In genomic region chr20:62637110-62637509, GRCh38 we compare ENCODE assay signal across 19 cellular contexts. TPM values are rescaled to one million over a fixed set of nuclear protein-coding genes. Genes with fewer than 3 reads are reported as not detected.
DNase-seq lines count a peak whose midpoint lies in the region; ATAC-seq and TF ChIP-seq lines count a peak whose summit lies in the region.
"Had no signal": no experiment of that assay in that cellular context is flagged by ENCODE, and none has a peak within 500 bp of the region (broad histone marks: within the 10 kb centered on the region; RNA-seq: fewer than 3 reads in every experiment).

No MANE protein-coding gene starts in this region.

- peaks cover 35 to 61% (median 51%) of the 10 kb centered on the region in 11 experiments for H3K27me3 ChIP-seq in BLaER1 treated with 17β-estradiol and CSF1 and Interleukin-3, amounts not matched to agents 10 nM and 100 nM
- no peaks in the 10 kb centered on the region for H3K27me3 ChIP-seq in Karpas-422 (ENCODE audit: low read length)
- H3K27me3 ChIP-seq in WERI-Rb-1 (ENCODE audit: insufficient read depth, low read depth, severe bottlenecking) = no peaks in the 10 kb centered on the region

- H3K9me2 ChIP-seq in Karpas-422 (replicated peaks; ENCODE audit: insufficient read depth, low read length) (no peaks in the 10 kb centered on the region), OCI-LY7 (ENCODE audit: insufficient read depth, low read length) (no peaks in the 10 kb centered on the region)

- H3K4me2 ChIP-seq in BLaER1 treated with 17β-estradiol and CSF1 and Interleukin-3, amounts not matched to agents 10 nM and 100 nM = peak overlapping the region; percentile 73 to 90 (median 80)
- H3K4me2 ChIP-seq in Karpas-422 (ENCODE audit: low read depth, low read length, poor library complexity, severe bottlenecking) (no peak overlapping the region), OCI-LY7 (ENCODE audit: low read length) (no peak overlapping the region)

- POLR2A ChIA-PET in OCI-LY7 (lab: Charles Lee) = interaction anchor here (0.7 to 1.1 kb wide), 2 partner anchors 15 to 36 kb away, joined by 3 to 5 read pairs; no protein-coding TSS in a partner anchor

- H3K9me3 ChIP-seq in BLaER1 treated with 17β-estradiol and CSF1 and Interleukin-3, amounts not matched to agents 10 nM and 100 nM (replicated peaks in 1 of 11) = no peaks in the 10 kb centered on the region
- H3K9me3 ChIP-seq in Karpas-422 (ENCODE audit: low read length) = no peaks in the 10 kb centered on the region
- no peaks in the 10 kb centered on the region for H3K9me3 ChIP-seq in WERI-Rb-1 (ENCODE audit: severe bottlenecking)
- H3K9me3 ChIP-seq in mucosa of descending colon = no peaks in the 10 kb centered on the region
- H3K9me3 ChIP-seq in OCI-LY7 (ENCODE audit: low read length) = no peaks in the 10 kb centered on the region
- H3K9me3 ChIP-seq: HAP-1 had no signal

- CTCF ChIA-PET in OCI-LY7 (lab: Charles Lee; ENCODE audit: unreplicated experiment) = no interaction called here

- intact Hi-C loops in mucosa of descending colon (cut with DNase I, micrococcal nuclease) (no loop called here), OCI-LY7 (cut with micrococcal nuclease; ENCODE audit: unreplicated experiment) (no loop called here)

- no peaks in the 10 kb centered on the region for H4K20me1 ChIP-seq in BLaER1 treated with 17β-estradiol and CSF1 and Interleukin-3, amounts not matched to agents 10 nM and 100 nM
- peaks cover 5% of the 10 kb centered on the region; the same call in 1 of the 2 replicates for H4K20me1 ChIP-seq in Karpas-422 (ENCODE audit: insufficient read depth, low read depth, low read length)
- no peaks in the 10 kb centered on the region for H4K20me1 ChIP-seq in OCI-LY7 (ENCODE audit: insufficient read depth, low read length)

- no peak overlapping the region for H2AFZ ChIP-seq in Karpas-422 (ENCODE audit: low read length)
- no peak overlapping the region for H2AFZ ChIP-seq in OCI-LY7 (ENCODE audit: low read length)

- H3K27ac ChIP-seq in BLaER1 treated with 17β-estradiol and CSF1 and Interleukin-3, amounts not matched to agents 10 nM and 100 nM = no peak overlapping the region
- H3K27ac ChIP-seq in Karpas-422 (ENCODE audit: low read length) (no peak overlapping the region), WERI-Rb-1 (peak overlapping the region; percentile 72), OCI-LY7 (ENCODE audit: low read depth, low read length, poor library complexity, severe bottlenecking) (no peak overlapping the region)

- no peaks in the 10 kb centered on the region for H3K36me3 ChIP-seq in BLaER1 treated with 17β-estradiol and CSF1 and Interleukin-3, amounts not matched to agents 10 nM and 100 nM
- H3K36me3 ChIP-seq in Karpas-422 (ENCODE audit: insufficient read depth, low read length) (no peaks in the 10 kb centered on the region), WERI-Rb-1 (no peaks in the 10 kb centered on the region), mucosa of descending colon (ENCODE audit: low read depth) (no peaks in the 10 kb centered on the region), OCI-LY7 (ENCODE audit: insufficient read depth, low read length) (no peaks in the 10 kb centered on the region)
- H3K36me3 ChIP-seq: HAP-1 had no signal

- no peak for TF ChIP-seq CTCF in WERI-Rb-1 (IDR thresholded peaks at IDR 0.05; ENCODE audit: low read depth, low read length)
- no peak for TF ChIP-seq CTCF in mucosa of descending colon (IDR thresholded peaks at IDR 0.05)
- TF ChIP-seq CTCF in GM20000 (IDR thresholded peaks at IDR 0.05; ENCODE audit: extremely low read depth, missing control alignments) = no peak
- no peak for TF ChIP-seq CTCF in OCI-LY7 (conservative IDR thresholded peaks at IDR 0.05; ENCODE audit: low read length)

- peak overlapping the region in 1 of 11 experiments; percentile 12; a peak in 1 of 22 replicates for H3K9ac ChIP-seq in BLaER1 treated with 17β-estradiol and CSF1 and Interleukin-3, amounts not matched to agents 10 nM and 100 nM
- no peak overlapping the region for H3K9ac ChIP-seq in Karpas-422 (ENCODE audit: low read length)

- H3K79me2 ChIP-seq in Karpas-422 (ENCODE audit: low read length) = no peaks in the 10 kb centered on the region
- H3K79me2 ChIP-seq in OCI-LY7 (ENCODE audit: insufficient read depth, low read depth, low read length) = no peaks in the 10 kb centered on the region

- DNase-seq in Karpas-422 (peak; percentile 60), WERI-Rb-1 (no peak), mucosa of descending colon (peak in 1 of 3 donors; percentile 31), GM20000 (ENCODE audit: low spot score) (no peak), RKO (ENCODE audit: low spot score) (no peak), OCI-LY7 (ENCODE audit: low spot score) (no peak)
- DNase-seq: AML-193, DMS53, NCI-H1092 treated with DMSO at 0.1 percent for 48 hours, NCI-H1436 treated with DMSO at 0.1 percent for 48 hours, NCI-H1930, NCI-H226, NCI-H774, RPMI8226, SIG-M5, T-cell had no signal

- peak; percentile 16 for ATAC-seq in mucosa of descending colon
- no peak for ATAC-seq in HG02588 (IDR thresholded peaks at IDR 0.05; ENCODE audit: unreplicated experiment)

- peaks cover 44 to 77% (median 50%) of the 10 kb centered on the region in 10 experiments for H3K4me1 ChIP-seq in BLaER1 treated with 17β-estradiol and CSF1 and Interleukin-3, amounts not matched to agents 10 nM and 100 nM
- H3K4me1 ChIP-seq in Karpas-422 (ENCODE audit: low read length) = peaks cover 15% of the 10 kb centered on the region
- peaks cover 8% of the 10 kb centered on the region for H3K4me1 ChIP-seq in mucosa of descending colon (ENCODE audit: low read depth)
- peaks cover 37% of the 10 kb centered on the region for H3K4me1 ChIP-seq in OCI-LY7 (ENCODE audit: insufficient read depth, low read length, poor library complexity, severe bottlenecking)

- H3K4me3 ChIP-seq in BLaER1 treated with 17β-estradiol and CSF1 and Interleukin-3, amounts not matched to agents 10 nM and 100 nM = no peak overlapping the region
- H3K4me3 ChIP-seq in Karpas-422 (ENCODE audit: low read length) = no peak overlapping the region
- no peak overlapping the region for H3K4me3 ChIP-seq in WERI-Rb-1 (ENCODE audit: low read depth, low read length)
- H3K4me3 ChIP-seq in mucosa of descending colon = no peak overlapping the region
- H3K4me3 ChIP-seq in OCI-LY7 (ENCODE audit: low read depth, low read length, poor library complexity, severe bottlenecking) = no peak overlapping the region
- H3K4me3 ChIP-seq: HAP-1 had no signal

- BruUV-seq in OCI-LY7 (replicated peaks; lab: Mats Ljungman, UMichigan) = no TSS peak

RNA-seq across cellular contexts. Expression of gene SLCO4A1, which starts 5.2 kb away (rescaled TPM):
- 0.72 TPM in 1 of 2 replicates, not detected in the other for total RNA-seq in Karpas-422 (2014; rRNA removed; shearing (Covaris generic); ENCODE audit: low replicate concordance)
- total RNA-seq in mucosa of descending colon (10 to 100 TPM; 13.3 to 18.5 (median 15.0) TPM), OCI-LY7 (2022) (30.4 and 34.3 TPM in 2 replicates)
- total RNA-seq in OCI-LY7 (2014; rRNA removed; shearing (Covaris generic)) = 34.4 and 52.4 TPM in 2 replicates

Comparison
In these comparisons a context has a peak if more than half of its experiments do, and no peak if none do; other contexts are left out.
1. H3K4me2 ChIP-seq: peak in BLaER1 treated with 17β-estradiol and CSF1 and Interleukin-3, amounts not matched to agents 10 nM and 100 nM (11 of 11); none in Karpas-422 (single experiment) and OCI-LY7 (single experiment).